35 cellular contexts compared by ENCODE assay signal in genomic region chr7:121039994-121040393, GRCh38. TPM values are rescaled to one million over a fixed set of nuclear protein-coding genes. Genes with fewer than 3 reads are reported as not detected.
"Had no signal": no experiment of that assay in that cellular context is flagged by ENCODE, and none has a peak within 500 bp of the region (broad histone marks: within the 10 kb centered on the region; RNA-seq: fewer than 3 reads in every experiment).

No MANE protein-coding gene starts in this region.

- H3K9me3 Mint-ChIP-seq: activated B cell treated with CpG ODN at 0.5 μM for 24 hours; activated CD4-positive, alpha-beta memory T cell treated with anti-CD3 and anti-CD28 coated beads, Interleukin-2, amount 10 ng/mL, durations not matched to agents 7 days and 5 days; activated CD4-positive, alpha-beta T cell treated with anti-CD3 and anti-CD28 coated beads, Interleukin-2, amount 10 ng/mL, durations not matched to agents 24 days and 14 days; activated naive CD4-positive, alpha-beta T cell treated with anti-CD3 and anti-CD28 coated beads, Interleukin-2, amount 10 ng/mL, durations not matched to agents 7 days and 5 days; activated naive CD4-positive, alpha-beta T cell treated with anti-CD3 and anti-CD28 coated beads, Interleukin-2, amount 50 U/mL, for 24 hours; activated naive CD8-positive, alpha-beta T cell treated with anti-CD3 and anti-CD28 coated beads, Interleukin-2, amount 10 ng/mL, durations not matched to agents 7 days and 5 days; activated naive CD8-positive, alpha-beta T cell treated with anti-CD3 and anti-CD28 coated beads, Interleukin-2, amount 50 U/mL, for 24 hours; activated T-cell treated with anti-CD3 and anti-CD28 coated beads, Interleukin-2, amount 50 U/mL, for 24 hours; activated T-helper 2 cell treated with anti-CD3 and anti-CD28 coated beads, Interferon-gamma antibody, Interleukin-2, Interleukin-4, amounts not matched to agents 10 μg/mL and 5 μg/mL and 100 μg/mL, durations not matched to agents 14 hours and 24 hours and 36 hours; central memory CD8-positive, alpha-beta T cell; T-helper 1 cell treated with Interleukin-12 subunit alpha and Interleukin-12 subunit beta and Interleukin-4 antibody, amounts not matched to agents 30 μg/mL and 1 μg/mL, for 36 hours; T-helper 2 cell treated with Interferon-gamma antibody and Interleukin-4, amounts not matched to agents 5 μg/mL and 100 μg/mL, for 36 hours had no signal

- ATAC-seq: activated CD8-positive, alpha-beta memory T cell treated with anti-CD3 and anti-CD28 coated beads, Interleukin-2, amount 10 ng/mL, durations not matched to agents 7 days and 5 days; activated CD8-positive, alpha-beta T cell treated with anti-CD3 and anti-CD28 coated beads, Interleukin-2, amount 10 ng/mL, durations not matched to agents 7 days and 5 days; activated naive CD8-positive, alpha-beta T cell treated with anti-CD3 and anti-CD28 coated beads, Interleukin-2, amount 50 U/mL, for 24 hours had no signal

- H3K36me3 ChIP-seq: ascending aorta, cardiac muscle cell had no signal

- H3K4me3 Mint-ChIP-seq: activated B cell treated with CpG ODN at 0.5 μM for 24 hours; activated CD4-positive, alpha-beta memory T cell treated with anti-CD3 and anti-CD28 coated beads, Interleukin-2, amount 10 ng/mL, durations not matched to agents 7 days and 5 days; activated CD4-positive, alpha-beta T cell treated with anti-CD3 and anti-CD28 coated beads, Interleukin-2, amount 10 ng/mL, durations not matched to agents 24 days and 14 days; activated CD8-positive, alpha-beta memory T cell treated with anti-CD3 and anti-CD28 coated beads, Interleukin-2, amount 10 ng/mL, durations not matched to agents 7 days and 5 days; activated CD8-positive, alpha-beta T cell treated with anti-CD3 and anti-CD28 coated beads, Interleukin-2, amount 10 ng/mL, durations not matched to agents 7 days and 5 days; activated naive CD4-positive, alpha-beta T cell treated with anti-CD3 and anti-CD28 coated beads, Interleukin-2, amount 10 ng/mL, durations not matched to agents 7 days and 5 days; activated naive CD4-positive, alpha-beta T cell treated with anti-CD3 and anti-CD28 coated beads, Interleukin-2, amount 50 U/mL, for 24 hours; activated naive CD8-positive, alpha-beta T cell; activated naive CD8-positive, alpha-beta T cell treated with anti-CD3 and anti-CD28 coated beads, Interleukin-2, amount 10 ng/mL, durations not matched to agents 7 days and 5 days; activated naive CD8-positive, alpha-beta T cell treated with anti-CD3 and anti-CD28 coated beads, Interleukin-2, amount 50 U/mL, for 24 hours; activated T-cell treated with anti-CD3 and anti-CD28 coated beads, Interleukin-2, amount 50 U/mL, for 24 hours; brain; central memory CD8-positive, alpha-beta T cell; T-helper 1 cell treated with Interleukin-12 subunit alpha and Interleukin-12 subunit beta and Interleukin-4 antibody, amounts not matched to agents 30 μg/mL and 1 μg/mL, for 36 hours; T-helper 2 cell treated with Interferon-gamma antibody and Interleukin-4, amounts not matched to agents 5 μg/mL and 100 μg/mL, for 36 hours had no signal

- H3K4me1 Mint-ChIP-seq: activated B cell treated with CpG ODN at 0.5 μM for 24 hours; activated CD4-positive, alpha-beta T cell treated with anti-CD3 and anti-CD28 coated beads, Interleukin-2, amount 10 ng/mL, durations not matched to agents 24 days and 14 days; activated CD8-positive, alpha-beta memory T cell treated with anti-CD3 and anti-CD28 coated beads, Interleukin-2, amount 10 ng/mL, durations not matched to agents 7 days and 5 days; activated naive CD4-positive, alpha-beta T cell treated with anti-CD3 and anti-CD28 coated beads, Interleukin-2, amount 10 ng/mL, durations not matched to agents 7 days and 5 days; activated naive CD4-positive, alpha-beta T cell treated with anti-CD3 and anti-CD28 coated beads, Interleukin-2, amount 50 U/mL, for 24 hours; activated naive CD8-positive, alpha-beta T cell treated with anti-CD3 and anti-CD28 coated beads, Interleukin-2, amount 50 U/mL, for 24 hours; brain; central memory CD8-positive, alpha-beta T cell had no signal

- H3K4me3 ChIP-seq: ascending aorta, cardiac muscle cell had no signal

- H3K27me3 Mint-ChIP-seq: activated naive CD8-positive, alpha-beta T cell; brain had no signal

- DNase-seq: activated B cell treated with CpG ODN at 0.5 μM for 24 hours; activated CD4-positive, alpha-beta memory T cell treated with anti-CD3 and anti-CD28 coated beads, Interleukin-2, amount 10 ng/mL, durations not matched to agents 7 days and 5 days; activated CD4-positive, alpha-beta T cell treated with anti-CD3 and anti-CD28 coated beads for 4 hours; activated CD4-positive, alpha-beta T cell treated with anti-CD3 and anti-CD28 coated beads, Interleukin-2, amount 10 ng/mL, durations not matched to agents 24 days and 14 days; activated CD4-positive, alpha-beta T cell treated with anti-CD3 and anti-CD28 coated beads, Interleukin-2, amount 50 U/mL, for 1 hour; activated CD4-positive, alpha-beta T cell treated with anti-CD3 and anti-CD28 coated beads, Interleukin-2, amount 50 U/mL, for 48 hours; activated CD4-positive, CD25-positive, alpha-beta regulatory T cell treated with anti-CD3 and anti-CD28 coated beads, Interleukin-2, amount 50 U/mL, for 72 hours; activated CD8-positive, alpha-beta memory T cell treated with anti-CD3 and anti-CD28 coated beads for 24 hours; activated CD8-positive, alpha-beta memory T cell treated with anti-CD3 and anti-CD28 coated beads, Interleukin-2, amount 10 ng/mL, durations not matched to agents 7 days and 5 days; activated CD8-positive, alpha-beta memory T cell treated with anti-CD3 and anti-CD28 coated beads, Interleukin-2, amount 50 U/mL, for 48 hours; activated CD8-positive, alpha-beta T cell treated with anti-CD3 and anti-CD28 coated beads, Interleukin-2, amount 10 ng/mL, durations not matched to agents 7 days and 5 days; activated effector memory CD4-positive, alpha-beta T cell treated with Interleukin-2 at 50 U/mL for 16 hours; activated gamma-delta T cell; activated naive CD4-positive, alpha-beta T cell treated with anti-CD3 and anti-CD28 coated beads, Interleukin-2, amount 10 ng/mL, durations not matched to agents 7 days and 5 days; activated naive CD4-positive, alpha-beta T cell treated with Interleukin-2 at 50 U/mL for 16 hours; activated naive CD8-positive, alpha-beta T cell treated with anti-CD3 and anti-CD28 coated beads, Interleukin-2, amount 10 ng/mL, durations not matched to agents 7 days and 5 days; activated naive CD8-positive, alpha-beta T cell treated with anti-CD3 and anti-CD28 coated beads, Interleukin-2, amount 50 U/mL, for 24 hours; activated T-cell treated with anti-CD3 and anti-CD28 coated beads, Interleukin-2, amount 50 U/mL, for 24 hours; activated T-cell treated with anti-CD3 and anti-CD28 coated beads, Interleukin-2, amount 50 U/mL, for 48 hours; amygdala; anterior cingulate cortex; caudate nucleus; cerebellar nuclear complex; T-helper 1 cell; T-helper 2 cell; T-helper 9 cell had no signal

- H3K27ac Mint-ChIP-seq: activated B cell treated with CpG ODN at 0.5 μM for 24 hours; activated CD4-positive, alpha-beta memory T cell treated with anti-CD3 and anti-CD28 coated beads, Interleukin-2, amount 10 ng/mL, durations not matched to agents 7 days and 5 days; activated CD4-positive, alpha-beta T cell treated with anti-CD3 and anti-CD28 coated beads, Interleukin-2, amount 10 ng/mL, durations not matched to agents 24 days and 14 days; activated CD8-positive, alpha-beta memory T cell treated with anti-CD3 and anti-CD28 coated beads, Interleukin-2, amount 10 ng/mL, durations not matched to agents 7 days and 5 days; activated CD8-positive, alpha-beta T cell treated with anti-CD3 and anti-CD28 coated beads, Interleukin-2, amount 10 ng/mL, durations not matched to agents 7 days and 5 days; activated naive CD4-positive, alpha-beta T cell treated with anti-CD3 and anti-CD28 coated beads, Interleukin-2, amount 10 ng/mL, durations not matched to agents 7 days and 5 days; activated naive CD4-positive, alpha-beta T cell treated with anti-CD3 and anti-CD28 coated beads, Interleukin-2, amount 50 U/mL, for 24 hours; activated naive CD8-positive, alpha-beta T cell; activated naive CD8-positive, alpha-beta T cell treated with anti-CD3 and anti-CD28 coated beads, Interleukin-2, amount 10 ng/mL, durations not matched to agents 7 days and 5 days; activated naive CD8-positive, alpha-beta T cell treated with anti-CD3 and anti-CD28 coated beads, Interleukin-2, amount 50 U/mL, for 24 hours; activated T-cell treated with anti-CD3 and anti-CD28 coated beads, Interleukin-2, amount 50 U/mL, for 24 hours; activated T-helper 2 cell treated with anti-CD3 and anti-CD28 coated beads, Interferon-gamma antibody, Interleukin-2, Interleukin-4, amounts not matched to agents 10 μg/mL and 5 μg/mL and 100 μg/mL, durations not matched to agents 14 hours and 24 hours and 36 hours; brain; T-helper 1 cell treated with Interleukin-12 subunit alpha and Interleukin-12 subunit beta and Interleukin-4 antibody, amounts not matched to agents 30 μg/mL and 1 μg/mL, for 36 hours; T-helper 2 cell treated with Interferon-gamma antibody and Interleukin-4, amounts not matched to agents 5 μg/mL and 100 μg/mL, for 36 hours had no signal

- H3K27me3 ChIP-seq: ascending aorta, cardiac muscle cell had no signal

- H3K9me3 ChIP-seq: ascending aorta had no signal

- H3K36me3 Mint-ChIP-seq: activated CD8-positive, alpha-beta memory T cell treated with anti-CD3 and anti-CD28 coated beads, Interleukin-2, amount 10 ng/mL, durations not matched to agents 7 days and 5 days; activated naive CD4-positive, alpha-beta T cell treated with anti-CD3 and anti-CD28 coated beads, Interleukin-2, amount 10 ng/mL, durations not matched to agents 7 days and 5 days; activated naive CD4-positive, alpha-beta T cell treated with anti-CD3 and anti-CD28 coated beads, Interleukin-2, amount 50 U/mL, for 24 hours; activated naive CD8-positive, alpha-beta T cell; activated naive CD8-positive, alpha-beta T cell treated with anti-CD3 and anti-CD28 coated beads, Interleukin-2, amount 10 ng/mL, durations not matched to agents 7 days and 5 days; brain had no signal

- H3K27ac ChIP-seq: ascending aorta, cardiac muscle cell had no signal

RNA-seq across cellular contexts. Expression of gene CPED1, which starts 51.5 kb away (rescaled TPM):
- total RNA-seq: activated CD4-positive, alpha-beta memory T cell treated with anti-CD3 and anti-CD28 coated beads, Interleukin-2, amount 10 ng/mL, durations not matched to agents 7 days and 5 days; activated CD4-positive, alpha-beta T cell treated with anti-CD3 and anti-CD28 coated beads, Interleukin-2, amount 10 ng/mL, durations not matched to agents 24 days and 14 days; activated CD8-positive, alpha-beta T cell treated with anti-CD3 and anti-CD28 coated beads, Interleukin-2, amount 10 ng/mL, durations not matched to agents 7 days and 5 days; activated naive CD8-positive, alpha-beta T cell treated with anti-CD3 and anti-CD28 coated beads, Interleukin-2, amount 10 ng/mL, durations not matched to agents 7 days and 5 days; activated T-helper 2 cell treated with anti-CD3 and anti-CD28 coated beads, Interferon-gamma antibody, Interleukin-2, Interleukin-4, amounts not matched to agents 10 μg/mL and 5 μg/mL and 100 μg/mL, durations not matched to agents 14 hours and 24 hours and 36 hours had no signal
